ENCODE assay signal across 16 cellular contexts in genomic region chrX:133892337-133892736, GRCh38.
DNase-seq lines count a peak whose midpoint lies in the region; ATAC-seq, FAIRE-seq and TF ChIP-seq lines count a peak whose summit lies in the region.
"Had no signal": no experiment of that assay in that cellular context is flagged by ENCODE, and none has a peak within 500 bp of the region (broad histone marks: within the 10 kb centered on the region; RNA-seq: fewer than 3 reads in every experiment).

No MANE protein-coding gene starts in this region.

- no peak overlapping the region for H4K5ac ChIP-seq in H9 (ENCODE audit: insufficient read length, low read depth, low read length)

- TF ChIP-seq CTCF in H9 (conservative IDR thresholded peaks at IDR 0.05) (no peak), astrocyte (IDR thresholded peaks at IDR 0.05; ENCODE audit: insufficient read depth, low read depth, low read length) (no peak), progenitor cell of endocrine pancreas (IDR thresholded peaks at IDR 0.05; ENCODE audit: unreplicated experiment) (no peak)

- no peak overlapping the region for H3K56ac ChIP-seq in H9 (ENCODE audit: insufficient read length, low read depth, low read length)

- no peak overlapping the region for H3K23ac ChIP-seq in H9 (ENCODE audit: insufficient read length, low read depth, low read length)

- WGBS in H9 (ENCODE audit: extremely low coverage, insufficient read length, low lambda C conversion rate) = no CpG with 5 or more reads among the region's 2 CpGs

- no peak overlapping the region for H2BK20ac ChIP-seq in H9 (ENCODE audit: low read depth, low read length, poor library complexity, severe bottlenecking)

- H3K79me2 ChIP-seq in H9 (ENCODE audit: insufficient read depth, low read length) (no peaks in the 10 kb centered on the region), astrocyte (ENCODE audit: insufficient read depth, low read length) (no peaks in the 10 kb centered on the region)

- H3K9me3 Mint-ChIP-seq in H9 (no peaks in the 10 kb centered on the region), astrocyte (ENCODE audit: unreplicated experiment) (no peaks in the 10 kb centered on the region), progenitor cell of endocrine pancreas (ENCODE audit: low read depth) (peaks cover 3% of the 10 kb centered on the region)

- no peak overlapping the region for H4K91ac ChIP-seq in H9 (ENCODE audit: insufficient read length, low read depth, low read length)

- H2AFZ ChIP-seq in H9 (ENCODE audit: low read length) (no peak overlapping the region), astrocyte (ENCODE audit: low read depth, low read length) (no peak overlapping the region)

- H3K4me2 ChIP-seq in H9 (ENCODE audit: insufficient read depth, insufficient read length, low read length) (no peak overlapping the region), astrocyte (ENCODE audit: low read length) (no peak overlapping the region)

- no peak overlapping the region for H3K4ac ChIP-seq in H9 (ENCODE audit: low read depth, low read length)

- H4K20me1 ChIP-seq in H9 (ENCODE audit: control insufficient read depth, insufficient read depth, insufficient read length) (no peaks in the 10 kb centered on the region), astrocyte (ENCODE audit: insufficient read depth, low read length) (no peaks in the 10 kb centered on the region)

- H3K36me3 Mint-ChIP-seq in H9 (ENCODE audit: insufficient read depth in 1 of 3, low read depth in 3 of 3) (peaks cover 1 to 16% (median 2%) of the 10 kb centered on the region in 3 experiments; a peak in 5 of 7 replicates), astrocyte (ENCODE audit: low read depth, unreplicated experiment) (no peaks in the 10 kb centered on the region), progenitor cell of endocrine pancreas (ENCODE audit: insufficient read depth) (peaks cover 5% of the 10 kb centered on the region)
- H3K36me3 Mint-ChIP-seq: CD8-positive, alpha-beta memory T cell had no signal

- H3K9ac ChIP-seq in H9 (ENCODE audit: extremely low read depth, insufficient read length, low read length) (no peak overlapping the region), astrocyte (ENCODE audit: low read length) (no peak overlapping the region)

- H2BK12ac ChIP-seq in H9 (ENCODE audit: insufficient read length, low read depth, low read length) = no peak overlapping the region

- no peak overlapping the region for H2BK120ac ChIP-seq in H9 (ENCODE audit: low read depth, low read length, poor library complexity, severe bottlenecking)

- H3K9me3 ChIP-seq in H9 (ENCODE audit: control insufficient read depth, low read depth, low read length) = no peaks in the 10 kb centered on the region
- no peaks in the 10 kb centered on the region for H3K9me3 ChIP-seq in astrocyte (ENCODE audit: insufficient read depth, low read depth, low read length)

- no peak overlapping the region for H3K14ac ChIP-seq in H9 (ENCODE audit: insufficient read depth, low read length)

- no peak overlapping the region for H3K4me3 ChIP-seq in astrocyte (ENCODE audit: insufficient read depth, low read depth, low read length)

- H2AK5ac ChIP-seq in H9 (ENCODE audit: insufficient read length, low read length) = no peak overlapping the region

- H3T11ph ChIP-seq in H9 (ENCODE audit: low read length) = no peak overlapping the region

- no peaks in the 10 kb centered on the region for H3K27me3 ChIP-seq in H9 (ENCODE audit: insufficient read depth, low read length)
- H3K27me3 ChIP-seq in astrocyte (ENCODE audit: insufficient read depth, low read length) = no peaks in the 10 kb centered on the region

- H3K4me1 Mint-ChIP-seq in H9 = peaks cover 10 to 15% of the 10 kb centered on the region in 2 experiments
- H3K4me1 Mint-ChIP-seq in astrocyte (ENCODE audit: low read depth, unreplicated experiment) = peaks cover 8% of the 10 kb centered on the region
- H3K4me1 Mint-ChIP-seq in progenitor cell of endocrine pancreas (ENCODE audit: low read depth) = peaks cover 26% of the 10 kb centered on the region
- H3K4me1 Mint-ChIP-seq: B cell; CD8-positive, alpha-beta memory T cell had no signal

- H3K79me1 ChIP-seq in H9 (ENCODE audit: insufficient read depth, low read depth, low read length, poor library complexity, severe bottlenecking) = no peaks in the 10 kb centered on the region

- H3K27ac Mint-ChIP-seq in H9 (peak overlapping the region in 2 of 3 experiments; percentile 2 to 48; a peak in 2 of 7 replicates), astrocyte (ENCODE audit: unreplicated experiment) (no peak overlapping the region), progenitor cell of endocrine pancreas (peak overlapping the region; percentile 42)
- H3K27ac Mint-ChIP-seq: B cell; CD8-positive, alpha-beta memory T cell had no signal

- H3K4me1 ChIP-seq in H9 (ENCODE audit: insufficient read depth, low read length) (no peaks in the 10 kb centered on the region), astrocyte (ENCODE audit: insufficient read depth, low read length) (no peaks in the 10 kb centered on the region)

- no peaks in the 10 kb centered on the region for H3K23me2 ChIP-seq in H9 (ENCODE audit: insufficient read length, low read depth, low read length, poor library complexity, severe bottlenecking)

- H3K27me3 Mint-ChIP-seq in H9 (ENCODE audit: low read depth) (no peaks in the 10 kb centered on the region), astrocyte (ENCODE audit: low read depth, unreplicated experiment) (no peaks in the 10 kb centered on the region), progenitor cell of endocrine pancreas (no peaks in the 10 kb centered on the region)
- H3K27me3 Mint-ChIP-seq: B cell had no signal

- no peak overlapping the region for H3K27ac ChIP-seq in H9 (ENCODE audit: insufficient read length, low read depth, low read length)
- H3K27ac ChIP-seq in astrocyte (ENCODE audit: low read depth, low read length) = no peak overlapping the region

- no peak overlapping the region for H4K8ac ChIP-seq in H9 (replicated peaks; ENCODE audit: insufficient read length, low read depth, low read length)

- ATAC-seq in GM21423 (IDR thresholded peaks at IDR 0.05; ENCODE audit: unreplicated experiment) = no peak

- FAIRE-seq in astrocyte (lab: Jason Lieb, UNC) = peak; percentile 77

- no peak for DNase-seq in H9
- DNase-seq in astrocyte (ENCODE audit: low read depth) = no peak
- peak; percentile 42 for DNase-seq in kidney tubule cell (ENCODE audit: low spot score)
- no peak for DNase-seq in progenitor cell of endocrine pancreas (ENCODE audit: low spot score, unreplicated experiment)
- DNase-seq in NCI-H510A (lab: John Stamatoyannopoulos, UW) = no peak
- no peak for DNase-seq in ecto neural progenitor cell (ENCODE audit: low spot score)
- DNase-seq: CD8-positive, alpha-beta memory T cell; EL; GOT3; MV-4-11; NCI-H1417 treated with DMSO at 0.1 percent for 48 hours; NCI-H2029 treated with DMSO at 0.1 percent for 48 hours; NCI-H524 treated with DMSO at 0.1 percent for 48 hours; OCI-M1 had no signal

- H3K18ac ChIP-seq in H9 (ENCODE audit: insufficient read length, low read depth, low read length) = no peak overlapping the region

- H3K36me3 ChIP-seq in astrocyte (ENCODE audit: insufficient read depth, low read length) = no peaks in the 10 kb centered on the region

- no peak overlapping the region for H3K4me3 Mint-ChIP-seq in H9
- H3K4me3 Mint-ChIP-seq in astrocyte (ENCODE audit: unreplicated experiment) = no peak overlapping the region
- no peak overlapping the region for H3K4me3 Mint-ChIP-seq in progenitor cell of endocrine pancreas (ENCODE audit: low read depth)
- H3K4me3 Mint-ChIP-seq: B cell; CD8-positive, alpha-beta memory T cell had no signal

- H2BK5ac ChIP-seq in H9 (ENCODE audit: insufficient read length, low read length) = no peak overlapping the region

- no peak overlapping the region for H2BK15ac ChIP-seq in H9 (ENCODE audit: low read depth, low read length)
